30 cellular contexts compared by ENCODE assay signal in the genomic region with DNA sequence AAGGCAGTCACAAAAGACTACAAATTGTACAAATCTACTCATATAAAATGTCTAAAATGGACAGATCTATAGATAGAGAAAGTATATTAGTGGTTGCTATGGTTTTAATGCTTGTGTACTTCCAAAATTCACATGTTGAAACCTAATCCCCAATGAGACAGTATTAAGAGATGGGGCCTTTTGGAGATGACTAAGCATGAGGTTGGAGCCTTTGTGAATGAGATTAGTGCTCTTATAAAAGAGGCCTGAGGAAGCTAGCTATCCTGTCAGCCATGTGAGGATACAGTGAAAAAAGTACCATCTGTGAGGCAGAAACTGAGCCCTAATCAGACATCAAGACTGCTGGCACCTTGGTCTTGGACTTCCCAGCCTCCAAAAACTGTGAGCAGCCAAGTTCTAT.
A peak's percentile ranks its signal among the peaks of the same experiment; 100 is the strongest.
DNase-seq lines count a peak whose midpoint lies in the region; ATAC-seq, FAIRE-seq and TF ChIP-seq lines count a peak whose summit lies in the region.
"Had no signal": no experiment of that assay in that cellular context is flagged by ENCODE, and none has a peak within 500 bp of the region (broad histone marks: within the 10 kb centered on the region; RNA-seq: fewer than 3 reads in every experiment).

No MANE protein-coding gene starts in this region.

- TF ChIP-seq CTCF in bronchial epithelial cell (IDR thresholded peaks at IDR 0.05; ENCODE audit: insufficient read depth, low read length, severe bottlenecking), result no peak

- H3K9me3 ChIP-seq in GM23248 (ENCODE audit: low read depth), result no peaks in the 10 kb centered on the region
- H3K9me3 ChIP-seq: A549, ascending aorta, esophagus muscularis mucosa, lower lobe of right lung, MG63, Peyer's patch, tibial nerve had no signal

- H2AFZ ChIP-seq in GM23248, result no peak overlapping the region

- H3K9me2 ChIP-seq in GM23248 (ENCODE audit: insufficient read depth), result no peaks in the 10 kb centered on the region

- FAIRE-seq in bronchial epithelial cell (lab: Jason Lieb, UNC), result no peak
- no peak for FAIRE-seq in GM12891 (lab: Jason Lieb, UNC)
- FAIRE-seq: A549, frontal cortex had no signal

- no peaks in the 10 kb centered on the region for H3K27me3 ChIP-seq in GM23248 (replicated peaks; ENCODE audit: insufficient read depth)
- H3K27me3 ChIP-seq in bronchial epithelial cell (ENCODE audit: control insufficient read depth, insufficient read depth, low read length), result no peaks in the 10 kb centered on the region
- H3K27me3 ChIP-seq: ascending aorta, esophagus muscularis mucosa, MG63, Peyer's patch, SJCRH30, tibial nerve had no signal

- no peaks in the 10 kb centered on the region for H3F3A ChIP-seq in GM23248 (ENCODE audit: insufficient read depth)

- peak; percentile 5 for DNase-seq in SIG-M5 treated with dmso at 0.1 percent for 504 hours (lab: John Stamatoyannopoulos, UW; ENCODE audit: unreplicated experiment)
- no peak for DNase-seq in SIG-M5 (lab: John Stamatoyannopoulos, UW)
- DNase-seq in GM23248, result peak; percentile 1
- DNase-seq in NCI-H82 (lab: John Stamatoyannopoulos, UW), result peak; percentile 83
- peak; percentile 21 for DNase-seq in bronchial epithelial cell (ENCODE audit: low read depth)
- no peak for DNase-seq in GM12891 (ENCODE audit: insufficient read length, low spot score)
- no peak for DNase-seq in NCI-H2081 (lab: John Stamatoyannopoulos, UW)
- DNase-seq: activated CD4-positive, alpha-beta T cell treated with anti-CD3 and anti-CD28 coated beads for 4 hours; CD8-positive, alpha-beta T cell; cortex of kidney; DMS153; GDM1; HCEC 1CT; lower lobe of right lung; MG63; natural killer cell; NCI-H1436 treated with DMSO at 0.1 percent for 48 hours; NCI-H510A treated with DMSO at 0.1 percent for 48 hours; Peyer's patch; retina; small intestine; stimulated activated CD8-positive, alpha-beta memory T cell treated with anti-CD3 and anti-CD28 coated beads, Interleukin-4, amount 100 ng/mL, for 48 hours; T-helper 17 cell had no signal

- ATAC-seq in GM21528 (IDR thresholded peaks at IDR 0.05; ENCODE audit: low FRiP score, unreplicated experiment), result no peak
- ATAC-seq: A549; CD8-positive, alpha-beta T cell; lower lobe of right lung; T-helper 17 cell had no signal

- no peak overlapping the region for H3K4me2 ChIP-seq in GM23248 (ENCODE audit: unreplicated experiment)
- H3K4me2 ChIP-seq: A549 had no signal

- no peaks in the 10 kb centered on the region for H3K79me2 ChIP-seq in GM23248 (ENCODE audit: insufficient read depth)

- no peak overlapping the region for H3K9ac ChIP-seq in GM23248

- H3K27ac ChIP-seq in GM23248, result no peak overlapping the region
- H3K27ac ChIP-seq: A549, ascending aorta, esophagus muscularis mucosa, lower lobe of right lung, Peyer's patch, SJCRH30, tibial nerve had no signal

- H3K36me3 ChIP-seq in GM23248 (ENCODE audit: low read depth), result no peaks in the 10 kb centered on the region
- no peaks in the 10 kb centered on the region for H3K36me3 ChIP-seq in bronchial epithelial cell (ENCODE audit: control insufficient read depth, insufficient read depth, low read length)
- H3K36me3 ChIP-seq: lower lobe of right lung, MG63, Peyer's patch, tibial nerve had no signal

- no peak for TF ChIP-seq POLR2A in GM12891 (IDR thresholded peaks at IDR 0.05; ENCODE audit: low read depth, low read length)

- H3K4me3 ChIP-seq in GM23248 (no peak overlapping the region), bronchial epithelial cell (ENCODE audit: low read depth, low read length) (no peak overlapping the region)
- H3K4me3 ChIP-seq: A549, ascending aorta, esophagus muscularis mucosa, lower lobe of right lung, MG63, Peyer's patch, SJCRH30, tibial nerve had no signal

- in situ Hi-C loops in GM23248 (cut with MboI), result no loop called here

- H3K4me1 ChIP-seq in GM23248 (ENCODE audit: insufficient read depth), result no peaks in the 10 kb centered on the region
- H3K4me1 ChIP-seq: A549, ascending aorta, esophagus muscularis mucosa, lower lobe of right lung, Peyer's patch, tibial nerve had no signal

- no peaks in the 10 kb centered on the region for H4K20me1 ChIP-seq in GM23248 (ENCODE audit: insufficient read depth)

TF ChIP-seq in GM12891, 5 proteins besides CTCF, POLR2A, EP300 and RAD21:
- TF ChIP-seq POU2F2 (IDR thresholded peaks at IDR 0.05; ENCODE audit: low read depth, low read length), result no peak
- TF ChIP-seq PAX5 (IDR thresholded peaks at IDR 0.05; ENCODE audit: insufficient read depth, low read length, severe bottlenecking), result no peak
- no peak for TF ChIP-seq SPI1 (IDR thresholded peaks at IDR 0.05; ENCODE audit: low read depth, low read length)
- TF ChIP-seq POLR2AphosphoS5 (IDR thresholded peaks at IDR 0.05; ENCODE audit: low read depth, low read length), result no peak
- no peak for TF ChIP-seq TAF1 (IDR thresholded peaks at IDR 0.05; ENCODE audit: low read depth, low read length)

Comparison
In these comparisons a context has a peak if more than half of its experiments do, and no peak if none do; other contexts are left out.
1. DNase-seq: peak in SIG-M5 treated with dmso at 0.1 percent for 504 hours (single experiment), GM23248 (single experiment), NCI-H82 (single experiment) and bronchial epithelial cell (single experiment); none in SIG-M5 (single experiment), GM12891 (single experiment) and NCI-H2081 (0 of 2).